In genomic region chr2:68721482-68722071, GRCh38 we compare ENCODE assay signal across 9 cellular contexts. TPM values are rescaled to one million over a fixed set of nuclear protein-coding genes. Genes with fewer than 3 reads are reported as not detected.
DNase-seq lines count a peak whose midpoint lies in the region; ATAC-seq, FAIRE-seq and TF ChIP-seq lines count a peak whose summit lies in the region.
"Had no signal": no experiment of that assay in that cellular context is flagged by ENCODE, and none has a peak within 500 bp of the region (broad histone marks: within the 10 kb centered on the region; RNA-seq: fewer than 3 reads in every experiment).

No MANE protein-coding gene starts in this region.

- CTCF ChIA-PET in CD8-positive, alpha-beta T cell (lab: Charles Lee), result interaction anchor here (0.8 to 7.7 kb wide), 15 partner anchors 9 to 257 kb away, joined by 3 to 70 read pairs (median 6); no protein-coding TSS in a partner anchor
- CTCF ChIA-PET in GM12878 (lab: Yijun Ruan, JAX), result interaction anchor here (0.6 to 4.5 kb wide), 9 partner anchors 11 to 258 kb away, joined by 3 to 17 read pairs (median 3); no protein-coding TSS in a partner anchor

- TF ChIP-seq POLR2A in GM12878 (IDR thresholded peaks at IDR 0.05; ENCODE audit: low read depth, low read length) (no peak), esophagus squamous epithelium (IDR thresholded peaks at IDR 0.05) (no peak)

- H3K36me3 Mint-ChIP-seq in CD8-positive, alpha-beta T cell, result no peaks in the 10 kb centered on the region
- no peaks in the 10 kb centered on the region for H3K36me3 Mint-ChIP-seq in progenitor cell of endocrine pancreas (ENCODE audit: insufficient read depth)

- no peaks in the 10 kb centered on the region for H3K79me2 ChIP-seq in GM12878 (ENCODE audit: control insufficient read depth, insufficient read depth, low read length)

- H3K4me1 ChIP-seq in CD8-positive, alpha-beta T cell (ENCODE audit: insufficient read depth, low read length), result peaks cover 71% of the 10 kb centered on the region
- peaks cover 29% of the 10 kb centered on the region for H3K4me1 ChIP-seq in GM12878 (ENCODE audit: control insufficient read depth, insufficient read depth, low read length)
- peaks cover 2 to 14% (median 4%) of the 10 kb centered on the region in 3 donors for H3K4me1 ChIP-seq in esophagus squamous epithelium

- peak overlapping the region; percentile 87 for H3K27ac Mint-ChIP-seq in CD8-positive, alpha-beta T cell
- no peak overlapping the region for H3K27ac Mint-ChIP-seq in progenitor cell of endocrine pancreas

- peak overlapping the region; percentile 82 for H3K4me2 ChIP-seq in GM12878 (ENCODE audit: control insufficient read depth, insufficient read depth)

- peaks cover 82% of the 10 kb centered on the region for H3K4me1 Mint-ChIP-seq in CD8-positive, alpha-beta T cell (ENCODE audit: low read depth)
- no peaks in the 10 kb centered on the region for H3K4me1 Mint-ChIP-seq in progenitor cell of endocrine pancreas (ENCODE audit: low read depth)

- H3K4me3 ChIP-seq in CD8-positive, alpha-beta T cell (ENCODE audit: low read depth, low read length), result peak overlapping the region; percentile 4
- H3K4me3 ChIP-seq in GM12878, result no peak overlapping the region
- H3K4me3 ChIP-seq in esophagus squamous epithelium, result no peak overlapping the region

- no peaks in the 10 kb centered on the region for H3K36me3 ChIP-seq in CD8-positive, alpha-beta T cell (ENCODE audit: insufficient read depth, low read length)
- H3K36me3 ChIP-seq in GM12878 (ENCODE audit: control insufficient read depth in 2 of 2, insufficient read depth in 2 of 2, low read length in 1 of 2) (no peaks in the 10 kb centered on the region), esophagus squamous epithelium (no peaks in the 10 kb centered on the region)
- H3K36me3 ChIP-seq: neutrophil had no signal

- peak in 5 of 7 experiments; percentile 16 to 65 (median 35) for DNase-seq in CD8-positive, alpha-beta T cell
- DNase-seq in GM12878 (ENCODE audit: low read depth, low spot score), result no peak
- DNase-seq in COLO668 (lab: John Stamatoyannopoulos, UW; ENCODE audit: unreplicated experiment), result no peak
- no peak for DNase-seq in progenitor cell of endocrine pancreas (ENCODE audit: low spot score, unreplicated experiment)
- no peak for DNase-seq in esophagus squamous epithelium (lab: John Stamatoyannopoulos, UW)
- no peak for DNase-seq in T-helper 9 cell

- in situ Hi-C loops in GM12878 (cut with MboI), result no loop called here

- RAD21 ChIA-PET in GM12878 (lab: Charles Lee; ENCODE audit: unreplicated experiment), result interaction anchor here (1.0 to 1.1 kb wide), 2 partner anchors 12 to 204 kb away, joined by 3 read pairs; no protein-coding TSS in a partner anchor

- TF ChIP-seq RAD21 in GM12878 (IDR thresholded peaks at IDR 0.05; ENCODE audit: insufficient read depth, low read depth, low read length), result no peak

- no peak overlapping the region for H3K9ac ChIP-seq in GM12878 (ENCODE audit: control insufficient read depth, insufficient read depth, low read length)

- SMC1A ChIA-PET in GM12878 (lab: Charles Lee; ENCODE audit: uncharacterized antibody, unreplicated experiment), result interaction anchor here (0.7 to 2.0 kb wide), 5 partner anchors 12 to 259 kb away, joined by 3 to 6 read pairs (median 3); no protein-coding TSS in a partner anchor

- no peak for TF ChIP-seq CTCF in CD8-positive, alpha-beta T cell (IDR thresholded peaks at IDR 0.05)
- TF ChIP-seq CTCF in GM12878 (IDR thresholded peaks at IDR 0.05 in 2 of 3, conservative IDR thresholded peaks at IDR 0.05 in 1 of 3; ENCODE audit: control insufficient read depth in 2 of 3, extremely low read depth in 1 of 3, insufficient read depth in 1 of 3, low read depth in 3 of 3, low read length in 3 of 3) (no peak), progenitor cell of endocrine pancreas (IDR thresholded peaks at IDR 0.05; ENCODE audit: unreplicated experiment) (no peak), esophagus squamous epithelium (IDR thresholded peaks at IDR 0.05) (no peak)

- H3K27me3 Mint-ChIP-seq in CD8-positive, alpha-beta T cell (ENCODE audit: low read depth), result no peaks in the 10 kb centered on the region
- H3K27me3 Mint-ChIP-seq in progenitor cell of endocrine pancreas, result no peaks in the 10 kb centered on the region

- intact Hi-C loops in CD8-positive, alpha-beta T cell (cut with DNase I, micrococcal nuclease), result loop anchor here in 1 of 2 experiments (1.0 kb wide), 1 partner anchor 20 kb away; no protein-coding TSS in a partner anchor
- intact Hi-C loops in GM12878 (cut with micrococcal nuclease; ENCODE audit: unreplicated experiment), result no loop called here
- intact Hi-C loops in esophagus squamous epithelium (cut with DNase I), result no loop called here

- ATAC-seq in CD8-positive, alpha-beta T cell, result peak; percentile 73
- ATAC-seq in GM21367 (IDR thresholded peaks at IDR 0.05; ENCODE audit: unreplicated experiment), result peak; percentile 80
- peak; percentile 54 for ATAC-seq in HG03571 (IDR thresholded peaks at IDR 0.05; ENCODE audit: unreplicated experiment)
- ATAC-seq in GM12878, result peak; percentile 75

- 2% methylated on average over 7 of the region's 7 CpGs for WGBS in GM12878 (ENCODE audit: insufficient coverage, insufficient replicate concordance, low lambda C conversion rate, missing lambda C conversion rate)
- WGBS in esophagus squamous epithelium, 2 donors, result 52 to 70% methylated on average over 7 of the region's 7 CpGs

- H4K20me1 ChIP-seq in GM12878 (ENCODE audit: control insufficient read depth, insufficient read depth), result no peaks in the 10 kb centered on the region

- peak overlapping the region; percentile 72 for H3K4me3 Mint-ChIP-seq in CD8-positive, alpha-beta T cell
- no peak overlapping the region for H3K4me3 Mint-ChIP-seq in progenitor cell of endocrine pancreas (ENCODE audit: low read depth)

- no peaks in the 10 kb centered on the region for H3K9me3 Mint-ChIP-seq in CD8-positive, alpha-beta T cell
- H3K9me3 Mint-ChIP-seq in progenitor cell of endocrine pancreas (ENCODE audit: low read depth), result no peaks in the 10 kb centered on the region

- POLR2A ChIA-PET in CD8-positive, alpha-beta T cell (lab: Charles Lee), result interaction anchor here (0.6 to 3.5 kb wide), 9 partner anchors 9 to 194 kb away, joined by 3 to 31 read pairs (median 5); partner anchors contain the start of gene ARHGAP25
- POLR2A ChIA-PET in GM12878 (lab: Charles Lee), result interaction anchor here (1.1 kb wide), 1 partner anchor 32 kb away, joined by 3 read pairs; no protein-coding TSS in a partner anchor

- TF ChIP-seq EP300 in GM12878 (IDR thresholded peaks at IDR 0.05; ENCODE audit: borderline replicate concordance in 1 of 2, control insufficient read depth in 1 of 2, low read depth in 2 of 2, low read length in 2 of 2), result no peak

- no peak overlapping the region for H3K27ac ChIP-seq in CD8-positive, alpha-beta T cell (ENCODE audit: low read depth, low read length)
- H3K27ac ChIP-seq in GM12878 (ENCODE audit: control insufficient read depth, insufficient read depth), result peak overlapping the region; percentile 3
- H3K27ac ChIP-seq in esophagus squamous epithelium, result peak overlapping the region in 2 of 4 donors; percentile 5 to 49
- H3K27ac ChIP-seq: neutrophil had no signal

- H3K27me3 ChIP-seq in CD8-positive, alpha-beta T cell (ENCODE audit: insufficient read depth, low read length), result no peaks in the 10 kb centered on the region
- H3K27me3 ChIP-seq in GM12878 (replicated peaks in 1 of 2; ENCODE audit: control insufficient read depth in 2 of 2, insufficient read depth in 2 of 2, low read length in 1 of 2) (no peaks in the 10 kb centered on the region), esophagus squamous epithelium (no peaks in the 10 kb centered on the region)
- H3K27me3 ChIP-seq: neutrophil had no signal

- H2AFZ ChIP-seq in GM12878 (ENCODE audit: control insufficient read depth, low read depth, low read length), result peak overlapping the region; percentile 53

- FAIRE-seq in GM12878 (lab: Jason Lieb, UNC), result peak; percentile 72

- no peaks in the 10 kb centered on the region for H3K9me3 ChIP-seq in CD8-positive, alpha-beta T cell (ENCODE audit: low read length)
- H3K9me3 ChIP-seq in GM12878 (replicated peaks; ENCODE audit: control insufficient read depth, insufficient read depth, low read length), result no peaks in the 10 kb centered on the region
- H3K9me3 ChIP-seq in esophagus squamous epithelium, result no peaks in the 10 kb centered on the region
- H3K9me3 ChIP-seq: neutrophil had no signal

- BruUV-seq in GM12878 (replicated peaks; lab: Mats Ljungman, UMichigan), result no TSS peak

TF ChIP-seq in GM12878, 131 proteins besides CTCF, POLR2A, EP300 and RAD21 (continues in another document):
- TF ChIP-seq PAX5 (IDR thresholded peaks at IDR 0.05; ENCODE audit: borderline replicate concordance, low read depth, low read length) (peak; percentile 50; the same call in 1 of the 2 replicates), KAT2A (conservative IDR thresholded peaks at IDR 0.05; ENCODE audit: control insufficient read depth, low read depth, low read length) (no peak), TCF12 (IDR thresholded peaks at IDR 0.05; ENCODE audit: low read depth, low read length) (0 out of 2 replicates have a peak, but pooled peaks have one; percentile 4), NRF1 (conservative IDR thresholded peaks at IDR 0.05; ENCODE audit: low read depth, low read length) (no peak), IKZF1 (conservative IDR thresholded peaks at IDR 0.05) (0 out of 2 replicates have a peak, but pooled peaks have one; percentile 10), NR2C1 (IDR thresholded peaks at IDR 0.05) (no peak), ZNF622 (IDR thresholded peaks at IDR 0.05) (no peak), RUNX3 (IDR thresholded peaks at IDR 0.05; ENCODE audit: low read length) (peak; percentile 42; the same call in 1 of the 2 replicates)

RNA-seq across cellular contexts. Expression of gene ARHGAP25, which starts 13.0 kb away (rescaled TPM):
- 10 to 100 TPM; 35.8 to 36.7 TPM for total RNA-seq in CD8-positive, alpha-beta T cell
- not detected in 2 replicates for total RNA-seq in GM12878 (2013; cell fraction: nucleolus; rRNA removed)
- 0.51 and 0.93 TPM in 2 replicates for total RNA-seq in GM12878 (2014; rRNA removed)
- total RNA-seq in GM12878 (2014; rRNA removed; fragmentation: Illumina TruSeq; extraction: Trizol), result 0.89 and 0.97 TPM in 2 replicates
- total RNA-seq in GM12878 (2021), result 0.56 and 1.0 TPM in 2 replicates
- polyA plus RNA-seq in GM12878 (2011; ENCODE audit: low read depth), result 3.8 TPM
- 0.13 and 0.15 TPM in 2 replicates for polyA plus RNA-seq in GM12878 (2011; rRNA removed)
- polyA plus RNA-seq in GM12878 (2011; cell fraction: cytosol; rRNA removed), result 0.07 and 0.10 TPM in 2 replicates
- 0.13 and 0.20 TPM in 2 replicates for polyA plus RNA-seq in GM12878 (2011; cell fraction: nucleus; rRNA removed)
- polyA plus RNA-seq in GM12878 (2012), result 2.9 and 5.5 TPM in 2 replicates
- polyA plus RNA-seq in GM12878 (2014; fragmentation: Illumina TruSeq; extraction: Trizol), result 0.65 and 0.96 TPM in 2 replicates
- polyA plus RNA-seq in GM12878 (2014; fragmentation: Nextera tagmentation; extraction: Ambion mirVana), result under 1 TPM; 0.40 to 0.42 TPM
- polyA plus RNA-seq in GM12878 (2014; rRNA removed), result 0.38 and 1.0 TPM in 2 replicates
- polyA plus RNA-seq in GM12878 (2016; fragmentation: Nextera tagmentation; extraction: Ambion mirVana), result under 1 TPM; 0.37 to 0.39 TPM
- 0.29 TPM in 1 of 2 replicates, not detected in the other for polyA minus RNA-seq in GM12878 (2011; rRNA and poly(A)+ RNA removed)
- not detected in 2 replicates for polyA minus RNA-seq in GM12878 (2011; cell fraction: cytosol; rRNA and poly(A)+ RNA removed)
- 0.24 TPM in 1 of 2 replicates, not detected in the other for polyA minus RNA-seq in GM12878 (2011; cell fraction: nucleus; rRNA and poly(A)+ RNA removed)
- 1.3 and 1.8 TPM in 2 replicates for total RNA-seq in progenitor cell of endocrine pancreas
- total RNA-seq in esophagus squamous epithelium, result 1 to 10 TPM; 3.2 to 9.0 (median 5.5) TPM

Comparison
In these comparisons a context has a peak if more than half of its experiments do, and no peak if none do; other contexts are left out.
1. DNase-seq: peak in CD8-positive, alpha-beta T cell (5 of 7); none in GM12878 (single experiment), COLO668 (single experiment), progenitor cell of endocrine pancreas (single experiment), esophagus squamous epithelium (single experiment) and T-helper 9 cell (single experiment).
2. Peak in every context shown above with its lines, with median percentiles within 50 percentile points of each other: ATAC-seq.